In genomic region chr6:105036371-105036770, GRCh38 we compare ENCODE assay signal across 17 cellular contexts.
"Had no signal": no experiment of that assay in that cellular context is flagged by ENCODE, and none has a peak within 500 bp of the region (broad histone marks: within the 10 kb centered on the region; RNA-seq: fewer than 3 reads in every experiment).

No MANE protein-coding gene starts in this region.

- H3K9me3 ChIP-seq: body of pancreas, gastrocnemius medialis, lower lobe of right lung, neutrophil, thoracic aorta, upper lobe of right lung had no signal

- DNase-seq: activated CD4-positive, alpha-beta memory T cell treated with anti-CD3 and anti-CD28 coated beads for 36 hours; activated CD4-positive, alpha-beta T cell treated with anti-CD3 and anti-CD28 coated beads for 1 hour; activated CD8-positive, alpha-beta memory T cell treated with anti-CD3 and anti-CD28 coated beads, Interleukin-2, amount 10 ng/mL, durations not matched to agents 7 days and 5 days; activated T-cell treated with anti-CD3 and anti-CD28 coated beads, Interleukin-2, amount 50 U/mL, for 1 hour; amygdala; body of pancreas; dermis blood vessel endothelial cell; gastrocnemius medialis; left colon; lower lobe of right lung; T-helper 1 cell; upper lobe of right lung had no signal

- H3K27me3 ChIP-seq: body of pancreas, gastrocnemius medialis, upper lobe of right lung had no signal

- H3K4me3 Mint-ChIP-seq: activated CD4-positive, alpha-beta memory T cell treated with anti-CD3 and anti-CD28 coated beads for 36 hours; activated CD8-positive, alpha-beta memory T cell treated with anti-CD3 and anti-CD28 coated beads, Interleukin-2, amount 10 ng/mL, durations not matched to agents 7 days and 5 days; activated naive CD4-positive, alpha-beta T cell treated with anti-CD3 and anti-CD28 coated beads, Interleukin-2, amount 50 U/mL, for 24 hours; mesothelial cell of epicardium; stimulated activated effector memory CD8-positive, alpha-beta T cell treated with anti-CD3 and anti-CD28 coated beads, Interleukin-12 subunit alpha, Interleukin-12 subunit beta, amount 100 ng/mL, for 72 hours had no signal

- H3K36me3 Mint-ChIP-seq: activated CD4-positive, alpha-beta memory T cell treated with anti-CD3 and anti-CD28 coated beads for 36 hours; activated CD8-positive, alpha-beta memory T cell treated with anti-CD3 and anti-CD28 coated beads, Interleukin-2, amount 10 ng/mL, durations not matched to agents 7 days and 5 days; activated naive CD4-positive, alpha-beta T cell treated with anti-CD3 and anti-CD28 coated beads, Interleukin-2, amount 50 U/mL, for 24 hours; stimulated activated effector memory CD8-positive, alpha-beta T cell treated with anti-CD3 and anti-CD28 coated beads, Interleukin-12 subunit alpha, Interleukin-12 subunit beta, amount 100 ng/mL, for 72 hours had no signal

- H3K27ac ChIP-seq: body of pancreas, gastrocnemius medialis, lower lobe of right lung, neutrophil, thoracic aorta, upper lobe of right lung had no signal

- ATAC-seq: activated CD8-positive, alpha-beta memory T cell treated with anti-CD3 and anti-CD28 coated beads, Interleukin-2, amount 10 ng/mL, durations not matched to agents 7 days and 5 days; body of pancreas; gastrocnemius medialis; left colon; lower lobe of right lung; stimulated activated effector memory CD8-positive, alpha-beta T cell treated with anti-CD3 and anti-CD28 coated beads, Interleukin-12 subunit alpha, Interleukin-12 subunit beta, amount 100 ng/mL, for 72 hours; upper lobe of right lung had no signal

- H3K4me1 Mint-ChIP-seq: activated CD8-positive, alpha-beta memory T cell treated with anti-CD3 and anti-CD28 coated beads, Interleukin-2, amount 10 ng/mL, durations not matched to agents 7 days and 5 days; activated naive CD4-positive, alpha-beta T cell treated with anti-CD3 and anti-CD28 coated beads, Interleukin-2, amount 50 U/mL, for 24 hours; stimulated activated effector memory CD8-positive, alpha-beta T cell treated with anti-CD3 and anti-CD28 coated beads, Interleukin-12 subunit alpha, Interleukin-12 subunit beta, amount 100 ng/mL, for 72 hours had no signal

- H3K4me1 ChIP-seq: body of pancreas, gastrocnemius medialis, lower lobe of right lung, upper lobe of right lung had no signal

- H3K36me3 ChIP-seq: gastrocnemius medialis, lower lobe of right lung, neutrophil, thoracic aorta, upper lobe of right lung had no signal

- H3K27ac Mint-ChIP-seq: activated CD4-positive, alpha-beta memory T cell treated with anti-CD3 and anti-CD28 coated beads for 36 hours; activated CD8-positive, alpha-beta memory T cell treated with anti-CD3 and anti-CD28 coated beads, Interleukin-2, amount 10 ng/mL, durations not matched to agents 7 days and 5 days; activated naive CD4-positive, alpha-beta T cell treated with anti-CD3 and anti-CD28 coated beads, Interleukin-2, amount 50 U/mL, for 24 hours; stimulated activated effector memory CD8-positive, alpha-beta T cell treated with anti-CD3 and anti-CD28 coated beads, Interleukin-12 subunit alpha, Interleukin-12 subunit beta, amount 100 ng/mL, for 72 hours had no signal

- H3K9me3 Mint-ChIP-seq: activated CD4-positive, alpha-beta memory T cell treated with anti-CD3 and anti-CD28 coated beads for 36 hours; activated naive CD4-positive, alpha-beta T cell treated with anti-CD3 and anti-CD28 coated beads, Interleukin-2, amount 50 U/mL, for 24 hours; mesothelial cell of epicardium; stimulated activated effector memory CD8-positive, alpha-beta T cell treated with anti-CD3 and anti-CD28 coated beads, Interleukin-12 subunit alpha, Interleukin-12 subunit beta, amount 100 ng/mL, for 72 hours had no signal

- H3K4me3 ChIP-seq: body of pancreas, gastrocnemius medialis, lower lobe of right lung, thoracic aorta, upper lobe of right lung had no signal
